In genomic region chr3:9111349-9112265, GRCh38 we compare ENCODE assay signal across 11 cellular contexts.
DNase-seq lines count a peak whose midpoint lies in the region; ATAC-seq and TF ChIP-seq lines count a peak whose summit lies in the region.
"Had no signal": no experiment of that assay in that cellular context is flagged by ENCODE, and none has a peak within 500 bp of the region (broad histone marks: within the 10 kb centered on the region; RNA-seq: fewer than 3 reads in every experiment).

No MANE protein-coding gene starts in this region.

- H3K27ac ChIP-seq in gastroesophageal sphincter: no peak overlapping the region
- H3K27ac ChIP-seq in ovary: no peak overlapping the region
- H3K27ac ChIP-seq: neutrophil had no signal

- H3K27me3 ChIP-seq in gastroesophageal sphincter: no peaks in the 10 kb centered on the region
- no peaks in the 10 kb centered on the region for H3K27me3 ChIP-seq in ovary
- H3K27me3 ChIP-seq: neutrophil had no signal

- intact Hi-C loops in ovary (cut with DNase I): loop anchor here in 1 of 4 donors (5.0 kb wide), 1 partner anchor 191 kb away; no protein-coding TSS in a partner anchor

- H3K9me3 ChIP-seq in gastroesophageal sphincter (no peaks in the 10 kb centered on the region), ovary (no peaks in the 10 kb centered on the region)
- H3K9me3 ChIP-seq: neutrophil had no signal

- no peaks in the 10 kb centered on the region for H3K36me3 ChIP-seq in gastroesophageal sphincter
- no peaks in the 10 kb centered on the region for H3K36me3 ChIP-seq in ovary
- H3K36me3 ChIP-seq: neutrophil had no signal

- DNase-seq in GDM1 (lab: John Stamatoyannopoulos, UW) (peak; percentile 21), NCI-H446 treated with DMSO at 0.1 percent for 48 hours (lab: John Stamatoyannopoulos, UW) (peak; percentile 41), ovary (peak; percentile 46 to 70 (median 61)), NCI-H2171 (lab: John Stamatoyannopoulos, UW) (no peak), OCI-M1 (lab: John Stamatoyannopoulos, UW) (no peak)
- DNase-seq: GF-D8, SIG-M5 had no signal

- H3K4me3 ChIP-seq in gastroesophageal sphincter: no peak overlapping the region
- H3K4me3 ChIP-seq in ovary: no peak overlapping the region

- H3K4me1 ChIP-seq in gastroesophageal sphincter (peaks cover 0 to 21% (median 0%) of the 10 kb centered on the region in 3 donors), ovary (ENCODE audit: insufficient read depth) (peaks cover 9% of the 10 kb centered on the region)

- 67 to 79% methylated on average over 12 to 17 of the region's 17 CpGs for WGBS in gastroesophageal sphincter (ENCODE audit: low coverage in 1 of 2), 2 donors
- 65 to 67% (median 65%) methylated on average over 17 of the region's 17 CpGs for WGBS in ovary, 3 donors

- TF ChIP-seq POLR2A in gastroesophageal sphincter (IDR thresholded peaks at IDR 0.05) (no peak), ovary (IDR thresholded peaks at IDR 0.05) (no peak)

- TF ChIP-seq EP300 in gastroesophageal sphincter (IDR thresholded peaks at IDR 0.05) (no peak), ovary (IDR thresholded peaks at IDR 0.05) (no peak)

- ATAC-seq in gastroesophageal sphincter (peak; percentile 66), HG02840 (IDR thresholded peaks at IDR 0.05; ENCODE audit: low FRiP score, unreplicated experiment) (no peak)
- ATAC-seq in activated CD4-positive, CD25-positive, alpha-beta regulatory T cell treated with anti-CD3 and anti-CD28 coated beads, Interleukin-2, amount 50 U/mL, for 24 hours: no peak

- TF ChIP-seq CTCF in gastroesophageal sphincter (IDR thresholded peaks at IDR 0.05) (peak in 2 of 4 experiments; percentile 22 to 37), ovary (IDR thresholded peaks at IDR 0.05) (peak in 1 of 3 donors; percentile 29)

Comparison
In these comparisons a context has a peak if more than half of its experiments do, and no peak if none do; other contexts are left out.
1. DNase-seq: peak in GDM1 (single experiment), NCI-H446 treated with DMSO at 0.1 percent for 48 hours (single experiment) and ovary (5 of 5); none in NCI-H2171 (single experiment) and OCI-M1 (single experiment).